27 cellular contexts compared by ENCODE assay signal in genomic region chr5:88831856-88832255, GRCh38. TPM values are rescaled to one million over a fixed set of nuclear protein-coding genes. Genes with fewer than 3 reads are reported as not detected.
DNase-seq lines count a peak whose midpoint lies in the region; ATAC-seq, FAIRE-seq and TF ChIP-seq lines count a peak whose summit lies in the region.
"Had no signal": no experiment of that assay in that cellular context is flagged by ENCODE, and none has a peak within 500 bp of the region (broad histone marks: within the 10 kb centered on the region; RNA-seq: fewer than 3 reads in every experiment).

No MANE protein-coding gene starts in this region.

- H3K27me3 Mint-ChIP-seq in endothelial cell (ENCODE audit: unreplicated experiment) = peaks cover 6% of the 10 kb centered on the region
- no peaks in the 10 kb centered on the region for H3K27me3 Mint-ChIP-seq in stimulated activated naive B cell treated with anti-CD40 and anti-IgM and Interleukin-4, amounts not matched to agents 10 μg/mL and 1 μg/mL and 100 μg/mL, for 72 hours
- H3K27me3 Mint-ChIP-seq: activated naive CD8-positive, alpha-beta T cell treated with anti-CD3 and anti-CD28 coated beads, Interleukin-2, amount 10 ng/mL, durations not matched to agents 7 days and 5 days; central memory CD8-positive, alpha-beta T cell had no signal

- no peak overlapping the region for H3K4me3 Mint-ChIP-seq in endothelial cell (ENCODE audit: unreplicated experiment)
- H3K4me3 Mint-ChIP-seq in stimulated activated naive B cell treated with anti-CD40 and anti-IgM and Interleukin-4, amounts not matched to agents 10 μg/mL and 1 μg/mL and 100 μg/mL, for 72 hours = peak overlapping the region; percentile 39 to 53
- H3K4me3 Mint-ChIP-seq: activated CD8-positive, alpha-beta T cell treated with anti-CD3 and anti-CD28 coated beads, Interleukin-2, amount 10 ng/mL, durations not matched to agents 7 days and 5 days; activated naive CD8-positive, alpha-beta T cell treated with anti-CD3 and anti-CD28 coated beads, Interleukin-2, amount 10 ng/mL, durations not matched to agents 7 days and 5 days; central memory CD8-positive, alpha-beta T cell; natural killer cell had no signal

- TF ChIP-seq POLR2A in vagina (IDR thresholded peaks at IDR 0.05) = no peak

- CTCF ChIA-PET in GM10248 (lab: Yijun Ruan, JAX) = interaction anchor here (1.0 to 3.4 kb wide), 5 partner anchors 12 to 103 kb away, joined by 3 to 31 read pairs (median 3); no protein-coding TSS in a partner anchor

- H3K4me3 ChIP-seq in vagina = no peak overlapping the region
- H3K4me3 ChIP-seq: gastroesophageal sphincter, SJSA1 had no signal

- POLR2A ChIA-PET in GM10248 (lab: Yijun Ruan, JAX) = no interaction called here

- H3K9me3 ChIP-seq in vagina = no peaks in the 10 kb centered on the region
- H3K9me3 ChIP-seq: gastroesophageal sphincter, SJSA1 had no signal

- intact Hi-C loops in vagina (cut with DNase I) = no loop called here

- ATAC-seq in stimulated activated naive B cell treated with anti-CD40 and anti-IgM and Interleukin-4, amounts not matched to agents 10 μg/mL and 1 μg/mL and 100 μg/mL, for 72 hours (replicated peaks) = no peak
- ATAC-seq: activated CD8-positive, alpha-beta T cell treated with anti-CD3 and anti-CD28 coated beads, Interleukin-2, amount 10 ng/mL, durations not matched to agents 7 days and 5 days; gastroesophageal sphincter; HepG2; natural killer cell had no signal

- peak; percentile 75 for FAIRE-seq in GM18507 (lab: Jason Lieb, UNC)
- FAIRE-seq: endometrium, H54, HepG2, small intestine, TTC549 had no signal

- H3K27me3 ChIP-seq in vagina = no peaks in the 10 kb centered on the region
- H3K27me3 ChIP-seq: gastroesophageal sphincter, SJSA1 had no signal

- H3K4me1 ChIP-seq in vagina = peaks cover 17% of the 10 kb centered on the region

- TF ChIP-seq CTCF in endothelial cell (IDR thresholded peaks at IDR 0.05; ENCODE audit: unreplicated experiment) = no peak
- TF ChIP-seq CTCF in vagina (IDR thresholded peaks at IDR 0.05) = no peak
- TF ChIP-seq CTCF in GM10248 (IDR thresholded peaks at IDR 0.05; ENCODE audit: control extremely low read depth, extremely low read depth, low read depth, missing control alignments) = no peak

- H3K36me3 ChIP-seq in vagina = no peaks in the 10 kb centered on the region
- H3K36me3 ChIP-seq: gastroesophageal sphincter, SJSA1 had no signal

- DNase-seq in GM18507 (ENCODE audit: extremely low spot score, insufficient read length, low read depth) (no peak), NCI-H446 treated with DMSO at 0.1 percent for 48 hours (lab: John Stamatoyannopoulos, UW) (peak; percentile 44), endothelial cell (ENCODE audit: low spot score) (no peak), vagina (ENCODE audit: extremely low spot score in 2 of 2) (no peak), GM10248 (ENCODE audit: extremely low spot score) (no peak), SW480 (ENCODE audit: low spot score) (no peak)
- no peak for DNase-seq in stimulated activated naive B cell treated with anti-CD40 and anti-IgM and Interleukin-4, amounts not matched to agents 10 μg/mL and 1 μg/mL and 100 μg/mL, for 72 hours
- DNase-seq: activated CD8-positive, alpha-beta T cell treated with anti-CD3 and anti-CD28 coated beads, Interleukin-2, amount 10 ng/mL, durations not matched to agents 7 days and 5 days; activated effector memory CD4-positive, alpha-beta T cell treated with anti-CD3 and anti-CD28 coated beads, Interleukin-2, amount 50 U/mL, for 16 hours; activated naive CD8-positive, alpha-beta T cell treated with anti-CD3 and anti-CD28 coated beads, Interleukin-2, amount 10 ng/mL, durations not matched to agents 7 days and 5 days; dermis blood vessel endothelial cell; midbrain; natural killer cell; NCI-H1092; NCI-H1694 treated with DMSO at 0.1 percent for 48 hours; NCI-H510A treated with DMSO at 0.1 percent for 48 hours; occipital lobe; small intestine; stimulated activated CD4-positive, alpha-beta T cell treated with anti-CD3 and anti-CD28 coated beads, Interleukin-2, amount 100 ng/mL, for 24 hours; trophoblast cell had no signal

- no peaks in the 10 kb centered on the region for H3K9me3 Mint-ChIP-seq in endothelial cell (ENCODE audit: unreplicated experiment)
- H3K9me3 Mint-ChIP-seq in stimulated activated naive B cell treated with anti-CD40 and anti-IgM and Interleukin-4, amounts not matched to agents 10 μg/mL and 1 μg/mL and 100 μg/mL, for 72 hours = peaks cover 0 to 2% of the 10 kb centered on the region in 2 donors
- H3K9me3 Mint-ChIP-seq: central memory CD8-positive, alpha-beta T cell; natural killer cell had no signal

- H3K27ac ChIP-seq in vagina = no peak overlapping the region
- H3K27ac ChIP-seq: SJSA1 had no signal

- peak overlapping the region; percentile 3 for H3K27ac Mint-ChIP-seq in endothelial cell (ENCODE audit: unreplicated experiment)
- H3K27ac Mint-ChIP-seq in stimulated activated naive B cell treated with anti-CD40 and anti-IgM and Interleukin-4, amounts not matched to agents 10 μg/mL and 1 μg/mL and 100 μg/mL, for 72 hours = peak overlapping the region; percentile 91
- H3K27ac Mint-ChIP-seq: activated CD8-positive, alpha-beta T cell treated with anti-CD3 and anti-CD28 coated beads, Interleukin-2, amount 10 ng/mL, durations not matched to agents 7 days and 5 days; activated naive CD8-positive, alpha-beta T cell treated with anti-CD3 and anti-CD28 coated beads, Interleukin-2, amount 10 ng/mL, durations not matched to agents 7 days and 5 days; natural killer cell had no signal

- H3K4me1 Mint-ChIP-seq in endothelial cell (ENCODE audit: unreplicated experiment) = peaks cover 64% of the 10 kb centered on the region
- H3K4me1 Mint-ChIP-seq in stimulated activated naive B cell treated with anti-CD40 and anti-IgM and Interleukin-4, amounts not matched to agents 10 μg/mL and 1 μg/mL and 100 μg/mL, for 72 hours = peaks cover 46 to 70% of the 10 kb centered on the region in 2 donors
- H3K4me1 Mint-ChIP-seq: central memory CD8-positive, alpha-beta T cell had no signal

- H3K36me3 Mint-ChIP-seq in endothelial cell (ENCODE audit: low read depth, unreplicated experiment) = no peaks in the 10 kb centered on the region
- peaks cover 36 to 54% of the 10 kb centered on the region in 2 donors for H3K36me3 Mint-ChIP-seq in stimulated activated naive B cell treated with anti-CD40 and anti-IgM and Interleukin-4, amounts not matched to agents 10 μg/mL and 1 μg/mL and 100 μg/mL, for 72 hours
- H3K36me3 Mint-ChIP-seq: activated naive CD8-positive, alpha-beta T cell treated with anti-CD3 and anti-CD28 coated beads, Interleukin-2, amount 10 ng/mL, durations not matched to agents 7 days and 5 days; natural killer cell had no signal

RNA-seq across cellular contexts. Expression of gene MEF2C, which starts 51.1 kb away (rescaled TPM):
- total RNA-seq in endothelial cell (ENCODE audit: unreplicated experiment) (134 TPM), vagina (22.3 TPM)
